14 cellular contexts compared by ENCODE assay signal in the genomic region with DNA sequence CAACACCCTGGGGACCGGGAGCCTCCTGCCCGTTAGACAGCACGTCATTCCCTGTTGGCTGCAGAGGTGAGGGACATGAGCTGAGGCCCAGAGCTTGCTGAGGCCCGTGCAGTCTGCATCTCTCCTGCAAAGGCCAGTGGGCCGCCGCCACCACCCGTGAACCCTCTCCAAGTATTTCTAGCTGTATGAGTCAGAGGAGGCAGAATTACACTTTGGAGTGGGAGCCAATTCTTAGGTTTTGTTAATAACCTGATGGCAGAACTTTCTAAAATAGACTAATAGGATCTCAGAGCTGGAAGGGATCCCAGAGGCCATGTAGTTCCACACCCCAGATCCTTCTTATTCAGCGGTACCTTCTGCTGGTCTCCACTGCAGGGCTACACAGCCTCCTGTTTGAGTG.
DNase-seq lines count a peak whose midpoint lies in the region; ATAC-seq and TF ChIP-seq lines count a peak whose summit lies in the region.
"Had no signal": no experiment of that assay in that cellular context is flagged by ENCODE, and none has a peak within 500 bp of the region (broad histone marks: within the 10 kb centered on the region; RNA-seq: fewer than 3 reads in every experiment).

No MANE protein-coding gene starts in this region.

- H3K4me3 ChIP-seq in astrocyte of the cerebellum (ENCODE audit: low read depth, low read length) (no peak overlapping the region), heart right ventricle (no peak overlapping the region), gastrocnemius medialis (no peak overlapping the region)

- TF ChIP-seq CTCF in astrocyte of the cerebellum (IDR thresholded peaks at IDR 0.05; ENCODE audit: low read depth, low read length, missing control alignments) (no peak), heart right ventricle (IDR thresholded peaks at IDR 0.05) (no peak), gastrocnemius medialis (IDR thresholded peaks at IDR 0.05 in 4 of 5, conservative IDR thresholded peaks at IDR 0.05 in 1 of 5) (no peak)

- 35 to 39% methylated on average over 8 of the region's 8 CpGs for WGBS in heart right ventricle, 2 donors

- intact Hi-C loops in heart right ventricle (cut with DNase I) (loop anchor here in 1 of 10 donors (5.0 kb wide), 1 partner anchor 69 kb away; no protein-coding TSS in a partner anchor), gastrocnemius medialis (cut with DNase I; ENCODE audit: low total_unique reads) (loop anchor here (1.0 to 2.0 kb wide), 2 partner anchors 16 to 70 kb away; no protein-coding TSS in a partner anchor)

- H3K36me3 ChIP-seq in heart right ventricle: peaks cover 0 to 63% (median 30%) of the 10 kb centered on the region in 9 donors
- no peaks in the 10 kb centered on the region for H3K36me3 ChIP-seq in gastrocnemius medialis

- ATAC-seq in heart right ventricle (peak; percentile 87 to 98 (median 96)), gastrocnemius medialis (peak; percentile 97), GM18873 (IDR thresholded peaks at IDR 0.05; ENCODE audit: low FRiP score, unreplicated experiment) (no peak)

- no peaks in the 10 kb centered on the region for H3K27me3 ChIP-seq in heart right ventricle
- no peaks in the 10 kb centered on the region for H3K27me3 ChIP-seq in gastrocnemius medialis

- no peak for TF ChIP-seq POLR2A in gastrocnemius medialis (IDR thresholded peaks at IDR 0.05)

- no peaks in the 10 kb centered on the region for H3K9me3 ChIP-seq in heart right ventricle
- no peaks in the 10 kb centered on the region for H3K9me3 ChIP-seq in gastrocnemius medialis

- peak; percentile 33 for DNase-seq in Ammon's horn (ENCODE audit: low spot score)
- DNase-seq in astrocyte of the cerebellum (ENCODE audit: low read depth): peak; percentile 81
- peak; percentile 77 to 84 for DNase-seq in heart right ventricle
- peak; percentile 75 to 90 for DNase-seq in gastrocnemius medialis
- DNase-seq in NCI-H1930 (lab: John Stamatoyannopoulos, UW): no peak
- no peak for DNase-seq in globus pallidus (ENCODE audit: low spot score)
- DNase-seq in cerebellar nuclear complex (lab: John Stamatoyannopoulos, UW): no peak
- DNase-seq: activated CD4-positive, alpha-beta T cell treated with anti-CD3 and anti-CD28 coated beads, Interleukin-2, amount 50 U/mL, for 48 hours; activated gamma-delta T cell treated with Interleukin-2 at 50 U/mL for 16 hours; NCI-H2081; occipital lobe; OCI-M1 had no signal

- H3K4me1 ChIP-seq in heart right ventricle (peaks cover 0 to 61% (median 29%) of the 10 kb centered on the region in 9 donors), gastrocnemius medialis (peaks cover 8 to 20% of the 10 kb centered on the region in 2 donors)

- in situ Hi-C loops in astrocyte of the cerebellum (cut with HindIII; ENCODE audit: low sequenced_read_pairs) (no loop called here), gastrocnemius medialis (cut with MboI; ENCODE audit: low sequenced_read_pairs in 4 of 4) (no loop called here)

- H3K27ac ChIP-seq in heart right ventricle: peak overlapping the region; percentile 50 to 87 (median 72)
- peak overlapping the region; percentile 70 to 78 (median 75) for H3K27ac ChIP-seq in gastrocnemius medialis
- H3K27ac ChIP-seq: C4-2B had no signal

Comparison
In these comparisons a context has a peak if more than half of its experiments do, and no peak if none do; other contexts are left out.
1. DNase-seq: peak in Ammon's horn (single experiment), astrocyte of the cerebellum (single experiment), heart right ventricle (2 of 2) and gastrocnemius medialis (2 of 2); none in NCI-H1930 (0 of 2), globus pallidus (single experiment) and cerebellar nuclear complex (0 of 2).